In genomic region chr20:24934716-24935115, GRCh38 we compare ENCODE assay signal across 29 cellular contexts. TPM values are rescaled to one million over a fixed set of nuclear protein-coding genes. Genes with fewer than 3 reads are reported as not detected.
"Had no signal": no experiment of that assay in that cellular context is flagged by ENCODE, and none has a peak within 500 bp of the region (broad histone marks: within the 10 kb centered on the region; RNA-seq: fewer than 3 reads in every experiment).

No MANE protein-coding gene starts in this region.

- ATAC-seq: natural killer cell; stimulated activated memory B cell treated with anti-CD40 and anti-IgM and Interleukin-4, amounts not matched to agents 10 μg/mL and 1 μg/mL and 100 μg/mL, for 72 hours; stimulated activated naive CD8-positive, alpha-beta T cell treated with anti-CD3 and anti-CD28 coated beads, Interleukin-15, amount 100 ng/mL, for 72 hours had no signal

- DNase-seq: left ventricle myocardium inferior; mesendoderm; naive B cell; natural killer cell; nephron progenitor cell; occipital lobe; ovary; right lobe of liver; stimulated activated CD4-positive, alpha-beta T cell treated with anti-CD3 and anti-CD28 coated beads, Interleukin-1b, Interleukin-23, amount 100 ng/mL, for 48 hours; stimulated activated CD4-positive, alpha-beta T cell treated with anti-CD3 and anti-CD28 coated beads, Interleukin-2, amount 100 ng/mL, for 48 hours; stimulated activated CD4-positive, alpha-beta T cell treated with anti-CD3 and anti-CD28 coated beads, Interleukin-4, amount 100 ng/mL, for 4 hours; stimulated activated CD8-positive, alpha-beta memory T cell treated with anti-CD3 and anti-CD28 coated beads, Interleukin-4, amount 100 ng/mL, for 48 hours; stimulated activated naive CD4-positive, alpha-beta T cell treated with Interleukin-2 at 50 U/mL for 16 hours; stimulated activated naive CD8-positive, alpha-beta T cell treated with anti-CD3 and anti-CD28 coated beads, Interleukin-15, amount 100 ng/mL, for 72 hours; substantia nigra; uterus had no signal

- H3K27ac Mint-ChIP-seq: mesothelial cell of epicardium; naive B cell; natural killer cell; nephron progenitor cell; neural progenitor cell; progenitor cell of endocrine pancreas; stimulated activated memory B cell treated with anti-CD40 and anti-IgM and Interleukin-4, amounts not matched to agents 10 μg/mL and 1 μg/mL and 100 μg/mL, for 72 hours; stimulated activated naive CD8-positive, alpha-beta T cell treated with anti-CD3 and anti-CD28 coated beads, Interleukin-15, amount 100 ng/mL, for 72 hours; type B pancreatic cell had no signal

- H3K27me3 Mint-ChIP-seq: naive B cell; progenitor cell of endocrine pancreas; stimulated activated naive CD8-positive, alpha-beta T cell treated with anti-CD3 and anti-CD28 coated beads, Interleukin-15, amount 100 ng/mL, for 72 hours; type B pancreatic cell had no signal

- H3K36me3 Mint-ChIP-seq: mesothelial cell of epicardium; naive B cell; natural killer cell; neural progenitor cell; stimulated activated memory B cell treated with anti-CD40 and anti-IgM and Interleukin-4, amounts not matched to agents 10 μg/mL and 1 μg/mL and 100 μg/mL, for 72 hours; type B pancreatic cell had no signal

- H3K27me3 ChIP-seq: neural progenitor cell, neutrophil, ovary, right atrium auricular region, right lobe of liver, tibial nerve, uterus had no signal

- H3K36me3 ChIP-seq: left ventricle myocardium inferior, neural progenitor cell, neutrophil, ovary, right atrium auricular region, right lobe of liver, tibial nerve, uterus had no signal

- H3K9me3 ChIP-seq: neutrophil, ovary, right atrium auricular region, right lobe of liver, uterus had no signal

- H3K9me3 Mint-ChIP-seq: natural killer cell; nephron progenitor cell; stimulated activated memory B cell treated with anti-CD40 and anti-IgM and Interleukin-4, amounts not matched to agents 10 μg/mL and 1 μg/mL and 100 μg/mL, for 72 hours had no signal

- H3K4me3 ChIP-seq: left ventricle myocardium inferior, lung, neural progenitor cell, ovary, right atrium auricular region, right lobe of liver, smooth muscle cell, tibial nerve, uterus had no signal

- H3K4me1 ChIP-seq: left ventricle myocardium inferior, neural progenitor cell, right atrium auricular region, tibial nerve, uterus had no signal

- H3K9ac ChIP-seq: neural progenitor cell had no signal

- H3K4me3 Mint-ChIP-seq: mesothelial cell of epicardium; naive B cell; natural killer cell; nephron progenitor cell; neural progenitor cell; stimulated activated memory B cell treated with anti-CD40 and anti-IgM and Interleukin-4, amounts not matched to agents 10 μg/mL and 1 μg/mL and 100 μg/mL, for 72 hours; stimulated activated naive CD8-positive, alpha-beta T cell treated with anti-CD3 and anti-CD28 coated beads, Interleukin-15, amount 100 ng/mL, for 72 hours; type B pancreatic cell had no signal

- H3K4me1 Mint-ChIP-seq: nephron progenitor cell; neural progenitor cell; stimulated activated memory B cell treated with anti-CD40 and anti-IgM and Interleukin-4, amounts not matched to agents 10 μg/mL and 1 μg/mL and 100 μg/mL, for 72 hours had no signal

- H3K27ac ChIP-seq: left ventricle myocardium inferior, neural progenitor cell, neutrophil, ovary, right atrium auricular region, right lobe of liver, tibial nerve, uterus had no signal

RNA-seq across cellular contexts. Expression of gene CST7, which starts 14.4 kb away (rescaled TPM):
- total RNA-seq: kidney epithelial cell, mesothelial cell of epicardium, progenitor cell of endocrine pancreas, pulmonary artery endothelial cell, renal cortical epithelial cell, smooth muscle cell had no signal
